In the genomic region with DNA sequence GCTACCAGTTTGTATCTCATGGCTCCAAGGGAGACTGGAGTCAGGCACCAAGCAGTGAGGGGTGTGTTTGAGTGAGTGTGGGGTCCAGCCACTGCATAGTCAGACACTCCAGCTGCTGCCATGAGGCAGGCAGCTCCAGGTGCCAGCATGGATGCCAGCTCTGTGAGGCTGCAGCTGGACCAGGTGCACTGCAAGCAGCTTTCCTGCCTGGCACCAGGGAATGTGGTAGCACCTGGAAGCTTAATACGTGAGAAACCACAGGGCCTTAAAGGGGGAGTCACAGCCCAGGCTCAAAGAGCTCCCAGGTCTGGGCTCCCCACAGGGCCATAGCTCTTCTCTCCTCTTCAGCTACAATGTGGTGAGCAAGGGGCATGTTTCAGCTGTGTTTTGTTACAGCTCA, we compare ENCODE assay signal across 22 cellular contexts.
DNase-seq lines count a peak whose midpoint lies in the region; ATAC-seq and TF ChIP-seq lines count a peak whose summit lies in the region.
"Had no signal": no experiment of that assay in that cellular context is flagged by ENCODE, and none has a peak within 500 bp of the region (broad histone marks: within the 10 kb centered on the region; RNA-seq: fewer than 3 reads in every experiment).

No MANE protein-coding gene starts in this region.

- intact Hi-C loops in activated CD8-positive, alpha-beta T cell treated with anti-CD3 and anti-CD28 coated beads for 36 hours (cut with micrococcal nuclease): no loop called here

- H3K9me3 Mint-ChIP-seq in activated CD8-positive, alpha-beta T cell treated with anti-CD3 and anti-CD28 coated beads for 36 hours: peaks cover 2% of the 10 kb centered on the region

- H3K27ac Mint-ChIP-seq in activated CD8-positive, alpha-beta T cell treated with anti-CD3 and anti-CD28 coated beads for 36 hours: no peak overlapping the region
- H3K27ac Mint-ChIP-seq: CD4-positive, CD25-positive, alpha-beta regulatory T cell; IgD-negative memory B cell had no signal

- no peak for TF ChIP-seq CTCF in activated CD8-positive, alpha-beta T cell treated with anti-CD3 and anti-CD28 coated beads for 36 hours (IDR thresholded peaks at IDR 0.05)

- no peaks in the 10 kb centered on the region for H3K36me3 Mint-ChIP-seq in activated CD8-positive, alpha-beta T cell treated with anti-CD3 and anti-CD28 coated beads for 36 hours (ENCODE audit: low read depth)
- H3K36me3 Mint-ChIP-seq: CD4-positive, CD25-positive, alpha-beta regulatory T cell; IgD-negative memory B cell had no signal

- no peak overlapping the region for H2BK15ac ChIP-seq in neuronal stem cell (ENCODE audit: low read length)

- H3K4me1 Mint-ChIP-seq in activated CD8-positive, alpha-beta T cell treated with anti-CD3 and anti-CD28 coated beads for 36 hours (ENCODE audit: low read depth): no peaks in the 10 kb centered on the region
- H3K4me1 Mint-ChIP-seq: CD4-positive, CD25-positive, alpha-beta regulatory T cell; IgD-negative memory B cell had no signal

- no peak overlapping the region for H4K91ac ChIP-seq in neuronal stem cell (ENCODE audit: low read depth, low read length, poor library complexity)

- H3K4me3 ChIP-seq in neuronal stem cell (ENCODE audit: low read length in 2 of 2): no peak overlapping the region
- H3K4me3 ChIP-seq: A549, SK-N-MC had no signal

- H2BK5ac ChIP-seq in neuronal stem cell (ENCODE audit: low read length): no peak overlapping the region

- H3K4me3 Mint-ChIP-seq in activated CD8-positive, alpha-beta T cell treated with anti-CD3 and anti-CD28 coated beads for 36 hours: no peak overlapping the region
- H3K4me3 Mint-ChIP-seq: CD4-positive, CD25-positive, alpha-beta regulatory T cell; IgD-negative memory B cell had no signal

- CTCF ChIA-PET in activated CD8-positive, alpha-beta T cell treated with anti-CD3 and anti-CD28 coated beads for 36 hours (lab: Charles Lee): no interaction called here

- no peaks in the 10 kb centered on the region for H3K27me3 Mint-ChIP-seq in activated CD8-positive, alpha-beta T cell treated with anti-CD3 and anti-CD28 coated beads for 36 hours
- H3K27me3 Mint-ChIP-seq: CD4-positive, CD25-positive, alpha-beta regulatory T cell; IgD-negative memory B cell had no signal

- no peak overlapping the region for H2BK12ac ChIP-seq in neuronal stem cell (ENCODE audit: low read length)

- H3K18ac ChIP-seq in neuronal stem cell (ENCODE audit: low read length): peak overlapping the region; percentile 27

- peaks cover 0 to 1% (median 0%) of the 10 kb centered on the region in 3 experiments for H3K27me3 ChIP-seq in neuronal stem cell (ENCODE audit: control insufficient read depth in 3 of 3, insufficient read depth in 3 of 3, low read depth in 1 of 3, low read length in 3 of 3)

- no peak overlapping the region for H4K8ac ChIP-seq in neuronal stem cell (ENCODE audit: low read depth, low read length)

- H3K27ac ChIP-seq in neuronal stem cell (replicated peaks; ENCODE audit: low read length): no peak overlapping the region
- H3K27ac ChIP-seq: A549, RWPE1, SK-N-MC had no signal

- POLR2A ChIA-PET in activated CD8-positive, alpha-beta T cell treated with anti-CD3 and anti-CD28 coated beads for 36 hours (lab: Charles Lee): no interaction called here

- H3K36me3 ChIP-seq in neuronal stem cell (replicated peaks in 1 of 2; ENCODE audit: control insufficient read depth in 2 of 2, insufficient read depth in 2 of 2, low read length in 2 of 2): no peaks in the 10 kb centered on the region

- no peak overlapping the region for H2BK120ac ChIP-seq in neuronal stem cell (ENCODE audit: low read depth, low read length)

- no peak for ATAC-seq in GM18502 (IDR thresholded peaks at IDR 0.05; ENCODE audit: poor library complexity, unreplicated experiment)
- ATAC-seq in activated CD8-positive, alpha-beta T cell treated with anti-CD3 and anti-CD28 coated beads for 36 hours: no peak
- ATAC-seq: A549, HCT116 had no signal

- H3K4me1 ChIP-seq in neuronal stem cell (ENCODE audit: control insufficient read depth in 2 of 2, insufficient read depth in 1 of 2, low read depth in 1 of 2, low read length in 2 of 2): peaks cover 0 to 2% of the 10 kb centered on the region in 2 donors
- H3K4me1 ChIP-seq: A549 had no signal

- no peak overlapping the region for H3K23ac ChIP-seq in neuronal stem cell (ENCODE audit: low read depth, low read length, poor library complexity)

- no CpG with 5 or more reads among the region's 1 CpG for WGBS in neuronal stem cell (ENCODE audit: extremely low coverage in 2 of 2, insufficient read length in 2 of 2, insufficient replicate concordance in 1 of 2), 2 donors

- no peak overlapping the region for H2AFZ ChIP-seq in neuronal stem cell (ENCODE audit: low read length)

- peak; percentile 26 for DNase-seq in COR-L47 (lab: John Stamatoyannopoulos, UW)
- peak; percentile 7 for DNase-seq in NCI-H187 treated with DMSO at 0.1 percent for 48 hours (lab: John Stamatoyannopoulos, UW)
- DNase-seq in NCI-H69 (lab: John Stamatoyannopoulos, UW): peak; percentile 72
- DNase-seq in neuronal stem cell (ENCODE audit: low spot score): no peak
- DNase-seq in HPDE6-E6E7 (ENCODE audit: extremely low spot score): no peak
- no peak for DNase-seq in activated CD8-positive, alpha-beta T cell treated with anti-CD3 and anti-CD28 coated beads for 36 hours
- no peak for DNase-seq in AML-193 (lab: John Stamatoyannopoulos, UW)
- DNase-seq: CD4-positive, CD25-positive, alpha-beta regulatory T cell; GDM1; NCI-H1105; NCI-H1694; NCI-H2227 treated with DMSO at 0.1 percent for 48 hours; NCI-H526 treated with DMSO at 0.1 percent for 48 hours; NK-92 treated with Interleukin-12 subunit alpha and Interleukin-12 subunit beta, amount 100 ng/mL, for 24 hours; SHP77 treated with DMSO at 0.1 percent for 48 hours; SW 1271 had no signal

- H3K79me1 ChIP-seq in neuronal stem cell (ENCODE audit: low read depth, low read length): no peaks in the 10 kb centered on the region

- no peaks in the 10 kb centered on the region for H3K9me3 ChIP-seq in neuronal stem cell (replicated peaks in 1 of 2; ENCODE audit: control insufficient read depth in 2 of 2, insufficient read depth in 1 of 2, low read depth in 1 of 2, low read length in 2 of 2)
- H3K9me3 ChIP-seq: A549 had no signal

- H2AK5ac ChIP-seq in neuronal stem cell (ENCODE audit: low read depth, low read length): peak overlapping the region; percentile 70

- H3K4ac ChIP-seq in neuronal stem cell (ENCODE audit: low read length): no peak overlapping the region

- no peak overlapping the region for H3K9ac ChIP-seq in neuronal stem cell (ENCODE audit: low read depth, low read length, poor library complexity)

- H3K4me2 ChIP-seq in neuronal stem cell (ENCODE audit: insufficient read depth, low read length, poor library complexity, severe bottlenecking): no peak overlapping the region
- H3K4me2 ChIP-seq: A549 had no signal

- peak overlapping the region; percentile 89 for H3K14ac ChIP-seq in neuronal stem cell (ENCODE audit: low read length)

Comparison
In these comparisons a context has a peak if more than half of its experiments do, and no peak if none do; other contexts are left out.
1. DNase-seq: peak in COR-L47 (single experiment), NCI-H187 treated with DMSO at 0.1 percent for 48 hours (single experiment) and NCI-H69 (single experiment); none in neuronal stem cell (single experiment), HPDE6-E6E7 (single experiment), activated CD8-positive, alpha-beta T cell treated with anti-CD3 and anti-CD28 coated beads for 36 hours (single experiment) and AML-193 (0 of 2).